ENCODE assay signal across 10 cellular contexts in genomic region chr1:42479621-42480020, GRCh38. TPM values are rescaled to one million over a fixed set of nuclear protein-coding genes. Genes with fewer than 3 reads are reported as not detected.
DNase-seq lines count a peak whose midpoint lies in the region; ATAC-seq and TF ChIP-seq lines count a peak whose summit lies in the region.
"Had no signal": no experiment of that assay in that cellular context is flagged by ENCODE, and none has a peak within 500 bp of the region (broad histone marks: within the 10 kb centered on the region; RNA-seq: fewer than 3 reads in every experiment).

No MANE protein-coding gene starts in this region.

- H3K9me3 ChIP-seq in SK-N-SH (no peaks in the 10 kb centered on the region), upper lobe of right lung (no peaks in the 10 kb centered on the region)
- H3K9me3 ChIP-seq: gastrocnemius medialis had no signal

- H3K4me1 ChIP-seq in SK-N-SH (ENCODE audit: control insufficient read depth in 1 of 2, insufficient read depth in 2 of 2, low read depth in 1 of 2, low read length in 1 of 2) (no peaks in the 10 kb centered on the region), upper lobe of right lung (no peaks in the 10 kb centered on the region)
- H3K4me1 ChIP-seq: gastrocnemius medialis had no signal

- H3F3A ChIP-seq in SK-N-SH (replicated peaks; ENCODE audit: insufficient read depth): peaks cover 4% of the 10 kb centered on the region

- POLR2A ChIA-PET in SK-N-SH (lab: Yijun Ruan, JAX): no interaction called here

- WGBS in SK-N-SH (ENCODE audit: low lambda C conversion rate): 66% methylated on average over 4 of the region's 4 CpGs

- H3K27me3 ChIP-seq in SK-N-SH (ENCODE audit: insufficient read depth) (no peaks in the 10 kb centered on the region), upper lobe of right lung (no peaks in the 10 kb centered on the region)
- H3K27me3 ChIP-seq: gastrocnemius medialis had no signal

- no peaks in the 10 kb centered on the region for H3K79me2 ChIP-seq in SK-N-SH (ENCODE audit: insufficient read depth)

- TF ChIP-seq CTCF in SK-N-SH (IDR thresholded peaks at IDR 0.05): no peak; the same call in 1 of the 2 replicates
- TF ChIP-seq CTCF in upper lobe of right lung (IDR thresholded peaks at IDR 0.05): no peak

- H2AFZ ChIP-seq in SK-N-SH (ENCODE audit: low read depth): no peak overlapping the region

- TF ChIP-seq RAD21 in SK-N-SH (IDR thresholded peaks at IDR 0.05; ENCODE audit: low read length): no peak

- H3K4me3 ChIP-seq in SK-N-SH (ENCODE audit: low read depth in 2 of 2, low read length in 1 of 2) (no peak overlapping the region), upper lobe of right lung (no peak overlapping the region)
- H3K4me3 ChIP-seq: gastrocnemius medialis had no signal

- no peak overlapping the region for H3K4me2 ChIP-seq in SK-N-SH

- DNase-seq in SK-N-SH: no peak
- peak; percentile 85 to 94 for DNase-seq in NCI-H524 (lab: John Stamatoyannopoulos, UW)
- peak; percentile 15 for DNase-seq in dermis blood vessel endothelial cell
- DNase-seq in upper lobe of right lung: no peak
- DNase-seq in ureter (ENCODE audit: low spot score): no peak
- DNase-seq in Ammon's horn (ENCODE audit: low spot score): no peak
- no peak for DNase-seq in hepatic stellate cell (ENCODE audit: low spot score)
- DNase-seq: amniotic stem cell, gastrocnemius medialis had no signal

- no peak overlapping the region for H3K9ac ChIP-seq in SK-N-SH

- CTCF ChIA-PET in SK-N-SH (lab: Yijun Ruan, JAX): interaction anchor here (1.2 kb wide), 1 partner anchor 10 kb away, joined by 3 read pairs; no protein-coding TSS in a partner anchor

- no peaks in the 10 kb centered on the region for H4K20me1 ChIP-seq in SK-N-SH (ENCODE audit: insufficient read depth)

- no peak overlapping the region for H3K27ac ChIP-seq in SK-N-SH (ENCODE audit: low read depth in 2 of 2, low read length in 1 of 2)
- H3K27ac ChIP-seq in upper lobe of right lung: no peak overlapping the region
- H3K27ac ChIP-seq: gastrocnemius medialis had no signal

- H3K36me3 ChIP-seq in SK-N-SH (replicated peaks in 1 of 2; ENCODE audit: control insufficient read depth in 1 of 2, insufficient read depth in 2 of 2, low read length in 1 of 2) (peaks cover 0 to 3% of the 10 kb centered on the region in 2 experiments), upper lobe of right lung (peaks cover 22% of the 10 kb centered on the region)
- H3K36me3 ChIP-seq: gastrocnemius medialis had no signal

- no peaks in the 10 kb centered on the region for H3K9me2 ChIP-seq in SK-N-SH

- no peak for TF ChIP-seq EP300 in SK-N-SH (IDR thresholded peaks at IDR 0.05; ENCODE audit: borderline replicate concordance in 1 of 2, low read depth in 1 of 2, low read length in 1 of 2)

- intact Hi-C loops in upper lobe of right lung (cut with DNase I): no loop called here

- ATAC-seq in SK-N-SH treated with all-trans-retinoic acid at 6 μM for 48 hours (peak; percentile 76), upper lobe of right lung (peak; percentile 57)
- ATAC-seq: gastrocnemius medialis had no signal

TF ChIP-seq in SK-N-SH treated with all-trans-retinoic acid at 6 μM for 48 hours, 23 proteins besides CTCF, POLR2A, EP300 and RAD21 (continues in another document):
- no peak for TF ChIP-seq OSR1 (CRISPR knock-in tag; IDR thresholded peaks at IDR 0.05)
- TF ChIP-seq GLIS3 (CRISPR knock-in tag; IDR thresholded peaks at IDR 0.05): no peak
- TF ChIP-seq ISL1 (CRISPR knock-in tag; IDR thresholded peaks at IDR 0.05): no peak
- no peak for TF ChIP-seq ESRRG (CRISPR knock-in tag; IDR thresholded peaks at IDR 0.05)
- TF ChIP-seq PPARA (CRISPR knock-in tag; IDR thresholded peaks at IDR 0.05; ENCODE audit: borderline replicate concordance): no peak
- TF ChIP-seq ZFP30 (CRISPR knock-in tag; IDR thresholded peaks at IDR 0.05): no peak
- no peak for TF ChIP-seq ZNF8 (CRISPR knock-in tag; IDR thresholded peaks at IDR 0.05)
- TF ChIP-seq TOX (CRISPR knock-in tag; IDR thresholded peaks at IDR 0.05; ENCODE audit: borderline replicate concordance): no peak
- TF ChIP-seq, protein P1, sequence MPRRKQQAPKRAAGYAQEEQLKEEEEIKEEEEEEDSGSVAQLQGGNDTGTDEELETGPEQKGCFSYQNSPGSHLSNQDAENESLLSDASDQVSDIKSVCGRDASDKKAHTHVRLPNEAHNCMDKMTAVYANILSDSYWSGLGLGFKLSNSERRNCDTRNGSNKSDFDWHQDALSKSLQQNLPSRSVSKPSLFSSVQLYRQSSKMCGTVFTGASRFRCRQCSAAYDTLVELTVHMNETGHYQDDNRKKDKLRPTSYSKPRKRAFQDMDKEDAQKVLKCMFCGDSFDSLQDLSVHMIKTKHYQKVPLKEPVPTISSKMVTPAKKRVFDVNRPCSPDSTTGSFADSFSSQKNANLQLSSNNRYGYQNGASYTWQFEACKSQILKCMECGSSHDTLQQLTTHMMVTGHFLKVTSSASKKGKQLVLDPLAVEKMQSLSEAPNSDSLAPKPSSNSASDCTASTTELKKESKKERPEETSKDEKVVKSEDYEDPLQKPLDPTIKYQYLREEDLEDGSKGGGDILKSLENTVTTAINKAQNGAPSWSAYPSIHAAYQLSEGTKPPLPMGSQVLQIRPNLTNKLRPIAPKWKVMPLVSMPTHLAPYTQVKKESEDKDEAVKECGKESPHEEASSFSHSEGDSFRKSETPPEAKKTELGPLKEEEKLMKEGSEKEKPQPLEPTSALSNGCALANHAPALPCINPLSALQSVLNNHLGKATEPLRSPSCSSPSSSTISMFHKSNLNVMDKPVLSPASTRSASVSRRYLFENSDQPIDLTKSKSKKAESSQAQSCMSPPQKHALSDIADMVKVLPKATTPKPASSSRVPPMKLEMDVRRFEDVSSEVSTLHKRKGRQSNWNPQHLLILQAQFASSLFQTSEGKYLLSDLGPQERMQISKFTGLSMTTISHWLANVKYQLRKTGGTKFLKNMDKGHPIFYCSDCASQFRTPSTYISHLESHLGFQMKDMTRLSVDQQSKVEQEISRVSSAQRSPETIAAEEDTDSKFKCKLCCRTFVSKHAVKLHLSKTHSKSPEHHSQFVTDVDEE (CRISPR knock-in tag; IDR thresholded peaks at IDR 0.05): no peak
- TF ChIP-seq BACH2 (CRISPR knock-in tag; IDR thresholded peaks at IDR 0.05; ENCODE audit: borderline replicate concordance): no peak
- no peak for TF ChIP-seq RARB (CRISPR knock-in tag; IDR thresholded peaks at IDR 0.05)
- TF ChIP-seq TCF4 (CRISPR knock-in tag; IDR thresholded peaks at IDR 0.05; ENCODE audit: borderline replicate concordance): no peak
- TF ChIP-seq ZNF70 (CRISPR knock-in tag; IDR thresholded peaks at IDR 0.05): no peak

TF ChIP-seq in SK-N-SH, 30 proteins besides CTCF, POLR2A, EP300 and RAD21:
- TF ChIP-seq, protein P2, sequence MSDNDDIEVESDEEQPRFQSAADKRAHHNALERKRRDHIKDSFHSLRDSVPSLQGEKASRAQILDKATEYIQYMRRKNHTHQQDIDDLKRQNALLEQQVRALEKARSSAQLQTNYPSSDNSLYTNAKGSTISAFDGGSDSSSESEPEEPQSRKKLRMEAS (IDR thresholded peaks at IDR 0.05; ENCODE audit: low read depth): no peak
- TF ChIP-seq, protein P3, sequence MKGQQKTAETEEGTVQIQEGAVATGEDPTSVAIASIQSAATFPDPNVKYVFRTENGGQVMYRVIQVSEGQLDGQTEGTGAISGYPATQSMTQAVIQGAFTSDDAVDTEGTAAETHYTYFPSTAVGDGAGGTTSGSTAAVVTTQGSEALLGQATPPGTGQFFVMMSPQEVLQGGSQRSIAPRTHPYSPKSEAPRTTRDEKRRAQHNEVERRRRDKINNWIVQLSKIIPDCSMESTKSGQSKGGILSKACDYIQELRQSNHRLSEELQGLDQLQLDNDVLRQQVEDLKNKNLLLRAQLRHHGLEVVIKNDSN (IDR thresholded peaks at IDR 0.05; ENCODE audit: borderline replicate concordance, low read depth): no peak
- TF ChIP-seq EZH2phosphoT487 (IDR thresholded peaks at IDR 0.05; ENCODE audit: borderline replicate concordance, low read depth) (no peak), ELF1 (IDR thresholded peaks at IDR 0.05) (no peak), SIN3A (IDR thresholded peaks at IDR 0.05; ENCODE audit: borderline replicate concordance, low read depth, low read length) (no peak)
TF ChIP-seq in SK-N-SH: peak in this region for 0.

RNA-seq across cellular contexts. Expression of gene CCDC30, which starts 16.5 kb away (rescaled TPM):
- polyA plus RNA-seq in SK-N-SH (2012; rRNA removed): 0.94 and 1.4 TPM in 2 replicates
- polyA plus RNA-seq in SK-N-SH (2012; cell fraction: cytosol; rRNA removed): 0.71 and 1.2 TPM in 2 replicates
- 4.2 TPM in 2 replicates for polyA plus RNA-seq in SK-N-SH (2012; cell fraction: nucleus; rRNA removed)
- total RNA-seq in dermis blood vessel endothelial cell: 0.28 and 0.68 TPM in 2 replicates
- total RNA-seq in upper lobe of right lung: 5.0 TPM
- 8.9 TPM for total RNA-seq in ureter

RNA-seq across cellular contexts. Expression of gene PPCS, which starts 23.3 kb away (rescaled TPM):
- polyA plus RNA-seq in SK-N-SH (2012; rRNA removed): 25.9 and 40.0 TPM in 2 replicates
- 33.4 and 39.2 TPM in 2 replicates for polyA plus RNA-seq in SK-N-SH (2012; cell fraction: cytosol; rRNA removed)
- polyA plus RNA-seq in SK-N-SH (2012; cell fraction: nucleus; rRNA removed): 44.4 and 77.9 TPM in 2 replicates
- total RNA-seq in dermis blood vessel endothelial cell (46.9 and 53.8 TPM in 2 replicates), upper lobe of right lung (52.8 TPM), ureter (77.5 TPM)

RNA-seq across cellular contexts. Expression of gene ZMYND12, which starts 23.8 kb away (rescaled TPM):
- 0.18 and 0.45 TPM in 2 replicates for polyA plus RNA-seq in SK-N-SH (2012; rRNA removed)
- polyA plus RNA-seq in SK-N-SH (2012; cell fraction: cytosol; rRNA removed): 0.29 and 0.45 TPM in 2 replicates
- 0.15 and 0.46 TPM in 2 replicates for polyA plus RNA-seq in SK-N-SH (2012; cell fraction: nucleus; rRNA removed)
- 0.47 and 1.0 TPM in 2 replicates for total RNA-seq in dermis blood vessel endothelial cell
- total RNA-seq in upper lobe of right lung: 1.9 TPM
- 2.7 TPM for total RNA-seq in ureter

Comparison
In these comparisons a context has a peak if more than half of its experiments do, and no peak if none do; other contexts are left out.
1. DNase-seq: peak in NCI-H524 (2 of 2) and dermis blood vessel endothelial cell (single experiment); none in SK-N-SH (single experiment), upper lobe of right lung (single experiment), ureter (single experiment), Ammon's horn (single experiment) and hepatic stellate cell (single experiment).